10 cellular contexts compared by ENCODE assay signal in the genomic region with DNA sequence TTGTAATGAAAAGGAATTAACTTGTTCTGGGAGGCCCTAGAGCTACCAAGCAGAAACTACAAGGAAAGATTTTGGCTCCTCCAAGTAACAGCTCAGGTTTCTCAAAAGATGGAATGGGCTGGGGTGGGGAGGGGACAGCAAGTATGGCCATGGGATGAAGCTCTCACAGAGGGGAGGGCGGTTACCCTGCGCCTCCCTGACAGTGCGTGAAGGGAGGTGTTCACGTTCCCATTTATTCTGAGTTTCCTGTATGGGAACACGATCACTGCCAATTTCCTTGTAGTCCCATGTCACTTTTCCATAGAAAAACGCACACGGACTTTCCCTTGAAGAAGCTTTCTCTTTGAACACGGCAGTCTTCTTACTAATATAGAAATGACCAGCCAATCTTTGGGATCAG. TPM values are rescaled to one million over a fixed set of nuclear protein-coding genes. Genes with fewer than 3 reads are reported as not detected.
A peak's percentile ranks its signal among the peaks of the same experiment; 100 is the strongest.
DNase-seq lines count a peak whose midpoint lies in the region; ATAC-seq and TF ChIP-seq lines count a peak whose summit lies in the region.
"Had no signal": no experiment of that assay in that cellular context is flagged by ENCODE, and none has a peak within 500 bp of the region (broad histone marks: within the 10 kb centered on the region; RNA-seq: fewer than 3 reads in every experiment).

No MANE protein-coding gene starts in this region.

- H3F3A ChIP-seq in GM23248 (ENCODE audit: insufficient read depth) = peaks cover 92% of the 10 kb centered on the region

- in situ Hi-C loops in GM23248 (cut with MboI) = no loop called here

- 0 out of 2 replicates have a peak overlapping the region, but pooled peaks have one; percentile 41 for H3K27ac Mint-ChIP-seq in WTC11
- H3K27ac Mint-ChIP-seq in stimulated activated naive B cell treated with anti-CD40 and anti-IgM and Interleukin-4, amounts not matched to agents 10 μg/mL and 1 μg/mL and 100 μg/mL, for 72 hours = peak overlapping the region; percentile 94

- peaks cover 93% of the 10 kb centered on the region for H3K4me1 ChIP-seq in GM23248 (ENCODE audit: insufficient read depth)
- H3K4me1 ChIP-seq in right cardiac atrium (ENCODE audit: control insufficient read depth, insufficient read depth, low read length) = peaks cover 40% of the 10 kb centered on the region

- TF ChIP-seq CTCF in WTC11 (IDR thresholded peaks at IDR 0.05) = no peak

- peaks cover 86% of the 10 kb centered on the region for H3K4me1 Mint-ChIP-seq in WTC11
- peaks cover 64 to 75% of the 10 kb centered on the region in 2 donors for H3K4me1 Mint-ChIP-seq in stimulated activated naive B cell treated with anti-CD40 and anti-IgM and Interleukin-4, amounts not matched to agents 10 μg/mL and 1 μg/mL and 100 μg/mL, for 72 hours

- intact Hi-C loops in right cardiac atrium (cut with DNase I) = loop anchor here in 1 of 4 donors (10.0 kb wide), 1 partner anchor 240 kb away; no protein-coding TSS in a partner anchor

- peak overlapping the region; percentile 57 for H3K4me3 Mint-ChIP-seq in WTC11
- H3K4me3 Mint-ChIP-seq in stimulated activated naive B cell treated with anti-CD40 and anti-IgM and Interleukin-4, amounts not matched to agents 10 μg/mL and 1 μg/mL and 100 μg/mL, for 72 hours = peak overlapping the region; percentile 60 to 64

- CTCF ChIA-PET in WTC11 (lab: Charles Lee) = interaction anchor here (1.0 to 1.5 kb wide), 6 partner anchors 18 to 258 kb away, joined by 3 to 9 read pairs (median 6); no protein-coding TSS in a partner anchor

- 98% methylated on average over 8 of the region's 8 CpGs for WGBS in GM23248 (ENCODE audit: low coverage in 1 of 2, low lambda C conversion rate in 2 of 2, missing lambda C conversion rate in 2 of 2), 2 experiments
- WGBS in right cardiac atrium = 21% methylated on average over 8 of the region's 8 CpGs

- POLR2A ChIA-PET in WTC11 (lab: Charles Lee) = interaction anchor here (1.3 kb wide), 1 partner anchor 18 kb away, joined by 5 read pairs; no protein-coding TSS in a partner anchor

- peaks cover 8% of the 10 kb centered on the region; the same call in 1 of the 2 replicates for H3K36me3 Mint-ChIP-seq in WTC11
- H3K36me3 Mint-ChIP-seq in stimulated activated naive B cell treated with anti-CD40 and anti-IgM and Interleukin-4, amounts not matched to agents 10 μg/mL and 1 μg/mL and 100 μg/mL, for 72 hours = peaks cover 0 to 5% of the 10 kb centered on the region in 2 donors

- no peak overlapping the region for H2AFZ ChIP-seq in GM23248

- H4K20me1 ChIP-seq in GM23248 (ENCODE audit: insufficient read depth) = peaks cover 26% of the 10 kb centered on the region

- ATAC-seq in WTC11 (no peak), right cardiac atrium (peak; percentile 15 to 52)
- ATAC-seq in stimulated activated naive B cell treated with anti-CD40 and anti-IgM and Interleukin-4, amounts not matched to agents 10 μg/mL and 1 μg/mL and 100 μg/mL, for 72 hours (replicated peaks) = no peak

- peak overlapping the region; percentile 13 for H3K4me2 ChIP-seq in GM23248 (ENCODE audit: unreplicated experiment)

- no peaks in the 10 kb centered on the region for H3K9me2 ChIP-seq in GM23248 (ENCODE audit: insufficient read depth)

- H3K9me3 ChIP-seq in GM23248 (ENCODE audit: low read depth) (no peaks in the 10 kb centered on the region), right cardiac atrium (ENCODE audit: control insufficient read depth, low read length) (no peaks in the 10 kb centered on the region)

- no peak overlapping the region for H3K9ac ChIP-seq in GM23248

- no peak for DNase-seq in GM23248
- no peak for DNase-seq in WTC11 (ENCODE audit: low spot score)
- DNase-seq in right cardiac atrium = no peak
- DNase-seq in stimulated activated naive B cell treated with anti-CD40 and anti-IgM and Interleukin-4, amounts not matched to agents 10 μg/mL and 1 μg/mL and 100 μg/mL, for 72 hours = no peak
- no peak for DNase-seq in SHP77 treated with DMSO at 0.1 percent for 48 hours (lab: John Stamatoyannopoulos, UW)
- no peak for DNase-seq in OCI-M2 (lab: John Stamatoyannopoulos, UW; ENCODE audit: unreplicated experiment)
- DNase-seq in dedifferentiated amniotic fluid mesenchymal stem cell (ENCODE audit: extremely low spot score) = no peak
- DNase-seq in NOMO-1 (lab: John Stamatoyannopoulos, UW; ENCODE audit: unreplicated experiment in 2 of 2) = no peak
- DNase-seq: glutamatergic neuron; stimulated activated CD4-positive, alpha-beta T cell treated with anti-CD3 and anti-CD28 coated beads, Interleukin-4, amount 100 ng/mL, for 1 hour had no signal

- H3K27ac ChIP-seq in GM23248 (peak overlapping the region; percentile 50), right cardiac atrium (ENCODE audit: low read length) (peak overlapping the region; percentile 94)

- H3K4me3 ChIP-seq in GM23248 (no peak overlapping the region), right cardiac atrium (ENCODE audit: low read length) (peak overlapping the region; percentile 37)

- H3K79me2 ChIP-seq in GM23248 (ENCODE audit: insufficient read depth) = peaks cover 99% of the 10 kb centered on the region

- peaks cover 33% of the 10 kb centered on the region for H3K27me3 Mint-ChIP-seq in WTC11 (ENCODE audit: low read depth)
- H3K27me3 Mint-ChIP-seq in stimulated activated naive B cell treated with anti-CD40 and anti-IgM and Interleukin-4, amounts not matched to agents 10 μg/mL and 1 μg/mL and 100 μg/mL, for 72 hours = no peaks in the 10 kb centered on the region

- H3K36me3 ChIP-seq in GM23248 (ENCODE audit: low read depth) = peaks cover 69% of the 10 kb centered on the region

- no peaks in the 10 kb centered on the region for H3K27me3 ChIP-seq in GM23248 (replicated peaks; ENCODE audit: insufficient read depth)
- no peaks in the 10 kb centered on the region for H3K27me3 ChIP-seq in right cardiac atrium (ENCODE audit: control insufficient read depth, insufficient read depth)

- H3K9me3 Mint-ChIP-seq in WTC11 = no peaks in the 10 kb centered on the region
- H3K9me3 Mint-ChIP-seq in stimulated activated naive B cell treated with anti-CD40 and anti-IgM and Interleukin-4, amounts not matched to agents 10 μg/mL and 1 μg/mL and 100 μg/mL, for 72 hours = no peaks in the 10 kb centered on the region

TF ChIP-seq in WTC11, 78 proteins besides CTCF, POLR2A, EP300 and RAD21:
- TF ChIP-seq, protein P1, sequence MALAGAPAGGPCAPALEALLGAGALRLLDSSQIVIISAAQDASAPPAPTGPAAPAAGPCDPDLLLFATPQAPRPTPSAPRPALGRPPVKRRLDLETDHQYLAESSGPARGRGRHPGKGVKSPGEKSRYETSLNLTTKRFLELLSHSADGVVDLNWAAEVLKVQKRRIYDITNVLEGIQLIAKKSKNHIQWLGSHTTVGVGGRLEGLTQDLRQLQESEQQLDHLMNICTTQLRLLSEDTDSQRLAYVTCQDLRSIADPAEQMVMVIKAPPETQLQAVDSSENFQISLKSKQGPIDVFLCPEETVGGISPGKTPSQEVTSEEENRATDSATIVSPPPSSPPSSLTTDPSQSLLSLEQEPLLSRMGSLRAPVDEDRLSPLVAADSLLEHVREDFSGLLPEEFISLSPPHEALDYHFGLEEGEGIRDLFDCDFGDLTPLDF (CRISPR knock-in tag; IDR thresholded peaks at IDR 0.05) = no peak
- TF ChIP-seq, protein P2, sequence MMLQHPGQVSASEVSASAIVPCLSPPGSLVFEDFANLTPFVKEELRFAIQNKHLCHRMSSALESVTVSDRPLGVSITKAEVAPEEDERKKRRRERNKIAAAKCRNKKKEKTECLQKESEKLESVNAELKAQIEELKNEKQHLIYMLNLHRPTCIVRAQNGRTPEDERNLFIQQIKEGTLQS (CRISPR knock-in tag; conservative IDR thresholded peaks at IDR 0.05) = no peak
- TF ChIP-seq SMAD3 (CRISPR knock-in tag; IDR thresholded peaks at IDR 0.05; ENCODE audit: borderline replicate concordance) = no peak
- no peak for TF ChIP-seq ETV6 (CRISPR knock-in tag; IDR thresholded peaks at IDR 0.05)
- TF ChIP-seq, protein P3, sequence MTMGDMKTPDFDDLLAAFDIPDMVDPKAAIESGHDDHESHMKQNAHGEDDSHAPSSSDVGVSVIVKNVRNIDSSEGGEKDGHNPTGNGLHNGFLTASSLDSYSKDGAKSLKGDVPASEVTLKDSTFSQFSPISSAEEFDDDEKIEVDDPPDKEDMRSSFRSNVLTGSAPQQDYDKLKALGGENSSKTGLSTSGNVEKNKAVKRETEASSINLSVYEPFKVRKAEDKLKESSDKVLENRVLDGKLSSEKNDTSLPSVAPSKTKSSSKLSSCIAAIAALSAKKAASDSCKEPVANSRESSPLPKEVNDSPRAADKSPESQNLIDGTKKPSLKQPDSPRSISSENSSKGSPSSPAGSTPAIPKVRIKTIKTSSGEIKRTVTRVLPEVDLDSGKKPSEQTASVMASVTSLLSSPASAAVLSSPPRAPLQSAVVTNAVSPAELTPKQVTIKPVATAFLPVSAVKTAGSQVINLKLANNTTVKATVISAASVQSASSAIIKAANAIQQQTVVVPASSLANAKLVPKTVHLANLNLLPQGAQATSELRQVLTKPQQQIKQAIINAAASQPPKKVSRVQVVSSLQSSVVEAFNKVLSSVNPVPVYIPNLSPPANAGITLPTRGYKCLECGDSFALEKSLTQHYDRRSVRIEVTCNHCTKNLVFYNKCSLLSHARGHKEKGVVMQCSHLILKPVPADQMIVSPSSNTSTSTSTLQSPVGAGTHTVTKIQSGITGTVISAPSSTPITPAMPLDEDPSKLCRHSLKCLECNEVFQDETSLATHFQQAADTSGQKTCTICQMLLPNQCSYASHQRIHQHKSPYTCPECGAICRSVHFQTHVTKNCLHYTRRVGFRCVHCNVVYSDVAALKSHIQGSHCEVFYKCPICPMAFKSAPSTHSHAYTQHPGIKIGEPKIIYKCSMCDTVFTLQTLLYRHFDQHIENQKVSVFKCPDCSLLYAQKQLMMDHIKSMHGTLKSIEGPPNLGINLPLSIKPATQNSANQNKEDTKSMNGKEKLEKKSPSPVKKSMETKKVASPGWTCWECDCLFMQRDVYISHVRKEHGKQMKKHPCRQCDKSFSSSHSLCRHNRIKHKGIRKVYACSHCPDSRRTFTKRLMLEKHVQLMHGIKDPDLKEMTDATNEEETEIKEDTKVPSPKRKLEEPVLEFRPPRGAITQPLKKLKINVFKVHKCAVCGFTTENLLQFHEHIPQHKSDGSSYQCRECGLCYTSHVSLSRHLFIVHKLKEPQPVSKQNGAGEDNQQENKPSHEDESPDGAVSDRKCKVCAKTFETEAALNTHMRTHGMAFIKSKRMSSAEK (CRISPR knock-in tag; IDR thresholded peaks at IDR 0.05; ENCODE audit: borderline replicate concordance) = no peak
- no peak for TF ChIP-seq RELA (CRISPR knock-in tag; IDR thresholded peaks at IDR 0.05; ENCODE audit: borderline replicate concordance)

RNA-seq across cellular contexts. Expression of a gene that starts 17.0 kb away (rescaled TPM):
- 144 and 166 TPM in 2 replicates for total RNA-seq in GM23248 (2014; rRNA removed; shearing (Covaris generic))
- polyA plus RNA-seq in GM23248 (2016; fragmentation: Nextera tagmentation; extraction: Ambion mirVana) (289 and 295 TPM in 2 replicates), right cardiac atrium (37.3 TPM)
- total RNA-seq in WTC11 (2021) (21.2 to 31.5 TPM (median 21.8 TPM) in 3 replicates), right cardiac atrium (10 to 100 TPM; 65.0 to 98.4 (median 78.6) TPM)

Comparison
In these comparisons a context has a peak if more than half of its experiments do, and no peak if none do; other contexts are left out.
1. ATAC-seq: peak in right cardiac atrium (2 of 2); none in WTC11 (single experiment) and stimulated activated naive B cell treated with anti-CD40 and anti-IgM and Interleukin-4, amounts not matched to agents 10 μg/mL and 1 μg/mL and 100 μg/mL, for 72 hours (0 of 2).